In genomic region chr11:128625766-128626165, GRCh38 we compare ENCODE assay signal across 1 cellular context.
TF ChIP-seq lines count a peak whose summit lies in the region.

No MANE protein-coding gene starts in this region.

TF ChIP-seq in GM23338, 12 proteins besides CTCF, POLR2A, EP300 and RAD21 (continued from another document):
- TF ChIP-seq REST (IDR thresholded peaks at IDR 0.05; ENCODE audit: unreplicated experiment) = no peak
- no peak for TF ChIP-seq ZNF114 (CRISPR knock-in tag; IDR thresholded peaks at IDR 0.05)
- TF ChIP-seq JUNB (IDR thresholded peaks at IDR 0.05; ENCODE audit: unreplicated experiment) = no peak
- no peak for TF ChIP-seq EZH2phosphoT487 (IDR thresholded peaks at IDR 0.05; ENCODE audit: unreplicated experiment)
- no peak for TF ChIP-seq EZH2 (IDR thresholded peaks at IDR 0.05; ENCODE audit: low read depth, unreplicated experiment)
- TF ChIP-seq ZNF462 (CRISPR knock-in tag; IDR thresholded peaks at IDR 0.05) = no peak
- no peak for TF ChIP-seq NANOG (IDR thresholded peaks at IDR 0.05; ENCODE audit: borderline replicate concordance)
- TF ChIP-seq STAT1 (IDR thresholded peaks at IDR 0.05; ENCODE audit: unreplicated experiment) = no peak
